ENCODE assay signal across 1 cellular context in the genomic region with DNA sequence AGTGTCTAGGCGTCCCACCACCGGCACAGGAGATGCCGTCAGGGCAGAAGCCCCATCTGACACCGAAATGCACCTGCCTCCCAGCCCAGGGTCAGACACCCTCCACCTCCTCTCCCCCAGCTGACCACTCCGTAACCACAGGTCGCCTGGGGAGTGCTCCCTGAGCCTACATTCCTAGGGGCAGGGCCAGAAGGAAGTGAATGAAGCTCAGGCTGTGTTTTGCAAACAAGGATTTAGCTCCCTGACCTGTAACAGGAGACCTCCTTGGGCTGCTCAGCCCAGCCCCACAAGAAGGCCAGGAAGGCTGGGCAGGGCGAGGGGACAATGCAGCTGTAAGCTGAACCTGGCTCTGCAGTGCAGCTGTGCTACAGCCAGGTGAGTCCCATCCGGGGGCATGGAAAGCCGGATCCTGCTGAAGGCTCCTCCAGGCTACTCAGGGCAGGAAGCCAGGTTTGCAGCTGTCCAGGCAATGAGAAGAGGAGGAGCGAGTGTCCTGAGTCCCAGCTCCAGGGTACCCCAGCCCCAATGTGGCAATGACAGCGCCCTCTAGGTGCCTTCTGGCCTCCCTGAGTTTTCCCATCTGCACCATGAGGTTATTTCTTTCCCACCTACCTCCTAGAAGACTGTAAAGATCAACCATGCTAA.
TF ChIP-seq lines count a peak whose summit lies in the region.

No MANE protein-coding gene starts in this region.

TF ChIP-seq in SK-N-SH treated with all-trans-retinoic acid at 6 μM for 48 hours, 23 proteins besides CTCF, POLR2A, EP300 and RAD21 (continued from another document):
- TF ChIP-seq, protein P1, sequence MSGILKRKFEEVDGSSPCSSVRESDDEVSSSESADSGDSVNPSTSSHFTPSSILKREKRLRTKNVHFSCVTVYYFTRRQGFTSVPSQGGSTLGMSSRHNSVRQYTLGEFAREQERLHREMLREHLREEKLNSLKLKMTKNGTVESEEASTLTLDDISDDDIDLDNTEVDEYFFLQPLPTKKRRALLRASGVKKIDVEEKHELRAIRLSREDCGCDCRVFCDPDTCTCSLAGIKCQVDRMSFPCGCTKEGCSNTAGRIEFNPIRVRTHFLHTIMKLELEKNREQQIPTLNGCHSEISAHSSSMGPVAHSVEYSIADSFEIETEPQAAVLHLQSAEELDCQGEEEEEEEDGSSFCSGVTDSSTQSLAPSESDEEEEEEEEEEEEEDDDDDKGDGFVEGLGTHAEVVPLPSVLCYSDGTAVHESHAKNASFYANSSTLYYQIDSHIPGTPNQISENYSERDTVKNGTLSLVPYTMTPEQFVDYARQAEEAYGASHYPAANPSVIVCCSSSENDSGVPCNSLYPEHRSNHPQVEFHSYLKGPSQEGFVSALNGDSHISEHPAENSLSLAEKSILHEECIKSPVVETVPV (CRISPR knock-in tag; IDR thresholded peaks at IDR 0.05), result no peak
- TF ChIP-seq ZNF8 (CRISPR knock-in tag; IDR thresholded peaks at IDR 0.05), result no peak
- no peak for TF ChIP-seq BACH2 (CRISPR knock-in tag; IDR thresholded peaks at IDR 0.05; ENCODE audit: borderline replicate concordance)
- no peak for TF ChIP-seq TCF4 (CRISPR knock-in tag; IDR thresholded peaks at IDR 0.05; ENCODE audit: borderline replicate concordance)
- TF ChIP-seq ZNF565 (CRISPR knock-in tag; conservative IDR thresholded peaks at IDR 0.05; ENCODE audit: low read depth), result no peak
- TF ChIP-seq, protein P2, sequence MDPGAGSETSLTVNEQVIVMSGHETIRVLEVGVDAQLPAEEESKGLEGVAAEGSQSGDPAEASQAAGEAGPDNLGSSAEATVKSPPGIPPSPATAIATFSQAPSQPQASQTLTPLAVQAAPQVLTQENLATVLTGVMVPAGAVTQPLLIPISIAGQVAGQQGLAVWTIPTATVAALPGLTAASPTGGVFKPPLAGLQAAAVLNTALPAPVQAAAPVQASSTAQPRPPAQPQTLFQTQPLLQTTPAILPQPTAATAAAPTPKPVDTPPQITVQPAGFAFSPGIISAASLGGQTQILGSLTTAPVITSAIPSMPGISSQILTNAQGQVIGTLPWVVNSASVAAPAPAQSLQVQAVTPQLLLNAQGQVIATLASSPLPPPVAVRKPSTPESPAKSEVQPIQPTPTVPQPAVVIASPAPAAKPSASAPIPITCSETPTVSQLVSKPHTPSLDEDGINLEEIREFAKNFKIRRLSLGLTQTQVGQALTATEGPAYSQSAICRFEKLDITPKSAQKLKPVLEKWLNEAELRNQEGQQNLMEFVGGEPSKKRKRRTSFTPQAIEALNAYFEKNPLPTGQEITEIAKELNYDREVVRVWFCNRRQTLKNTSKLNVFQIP (CRISPR knock-in tag; IDR thresholded peaks at IDR 0.05; ENCODE audit: borderline replicate concordance, low read depth), result no peak
- no peak for TF ChIP-seq OSR1 (CRISPR knock-in tag; IDR thresholded peaks at IDR 0.05)
- TF ChIP-seq GLIS3 (CRISPR knock-in tag; IDR thresholded peaks at IDR 0.05), result no peak
- no peak for TF ChIP-seq RARB (CRISPR knock-in tag; IDR thresholded peaks at IDR 0.05)
- TF ChIP-seq CSDC2 (CRISPR knock-in tag; IDR thresholded peaks at IDR 0.05), result no peak
